ENCODE assay signal across 20 cellular contexts in genomic region chr7:157623556-157623955, GRCh38.
"Had no signal": no experiment of that assay in that cellular context is flagged by ENCODE, and none has a peak within 500 bp of the region (broad histone marks: within the 10 kb centered on the region; RNA-seq: fewer than 3 reads in every experiment).

No MANE protein-coding gene starts in this region.

- H3K36me3 ChIP-seq: SJSA1 had no signal

- DNase-seq: KBM-7, NCI-H1048, NCI-H1105 treated with DMSO at 0.1 percent for 48 hours, NCI-H1417 treated with DMSO at 0.1 percent for 48 hours, NCI-H146, NCI-H1694 treated with DMSO at 0.1 percent for 48 hours, NCI-H1930, NCI-H2081, NCI-H2107, NCI-H2227 treated with DMSO at 0.1 percent for 48 hours, NCI-H524 treated with DMSO at 0.1 percent for 48 hours, NCI-H69, NCI-H774, Right ventricle myocardium superior, RPMI8226, SIG-M5 had no signal

- H3K4me3 Mint-ChIP-seq: IgD-negative memory B cell had no signal

- H3K36me3 Mint-ChIP-seq: IgD-negative memory B cell had no signal

- H3K27me3 ChIP-seq: SJSA1 had no signal

- H3K27ac ChIP-seq: HL-60, SJSA1, SK-N-MC had no signal

- H3K27ac Mint-ChIP-seq: IgD-negative memory B cell had no signal

- H3K4me1 ChIP-seq: SJSA1 had no signal

- H3K4me3 ChIP-seq: SJSA1, SK-N-MC had no signal
